ENCODE assay signal across 12 cellular contexts in genomic region chr5:172660974-172661373, GRCh38. TPM values are rescaled to one million over a fixed set of nuclear protein-coding genes. Genes with fewer than 3 reads are reported as not detected.
A peak's percentile ranks its signal among the peaks of the same experiment; 100 is the strongest.
DNase-seq lines count a peak whose midpoint lies in the region; ATAC-seq and TF ChIP-seq lines count a peak whose summit lies in the region.
"Had no signal": no experiment of that assay in that cellular context is flagged by ENCODE, and none has a peak within 500 bp of the region (broad histone marks: within the 10 kb centered on the region; RNA-seq: fewer than 3 reads in every experiment).

No MANE protein-coding gene starts in this region.

- no peak for TF ChIP-seq POLR2A in transverse colon (IDR thresholded peaks at IDR 0.05)

- peaks cover 4% of the 10 kb centered on the region for H3K79me2 ChIP-seq in fibroblast of lung (ENCODE audit: control insufficient read depth, insufficient read depth, low read length)
- H3K79me2 ChIP-seq in osteoblast (ENCODE audit: insufficient read depth, low read length): no peaks in the 10 kb centered on the region
- no peaks in the 10 kb centered on the region for H3K79me2 ChIP-seq in GM23338 (replicated peaks; ENCODE audit: insufficient read depth)

- H3K9me2 ChIP-seq in GM23338 (ENCODE audit: insufficient read depth): no peaks in the 10 kb centered on the region

- no peak for TF ChIP-seq CTCF in fibroblast of lung (conservative IDR thresholded peaks at IDR 0.05 in 1 of 2, IDR thresholded peaks at IDR 0.05 in 1 of 2; ENCODE audit: low read depth in 1 of 2, low read length in 2 of 2)
- TF ChIP-seq CTCF in osteoblast (IDR thresholded peaks at IDR 0.05; ENCODE audit: extremely low read depth, low read depth, low read length): no peak
- no peak for TF ChIP-seq CTCF in transverse colon (IDR thresholded peaks at IDR 0.05)
- no peak for TF ChIP-seq CTCF in GM23338 (conservative IDR thresholded peaks at IDR 0.05; ENCODE audit: low read depth in 2 of 2)

- H2AFZ ChIP-seq in fibroblast of lung (ENCODE audit: low read length) (no peak overlapping the region), osteoblast (ENCODE audit: low read length) (no peak overlapping the region), GM23338 (no peak overlapping the region)

- peaks cover 8% of the 10 kb centered on the region for H3K4me1 Mint-ChIP-seq in GM23338
- H3K4me1 Mint-ChIP-seq: stimulated activated effector memory CD8-positive, alpha-beta T cell treated with anti-CD3 and anti-CD28 coated beads, Interleukin-12 subunit alpha, Interleukin-12 subunit beta, amount 100 ng/mL, for 72 hours had no signal

- H3K9me3 ChIP-seq in fibroblast of lung (ENCODE audit: control insufficient read depth, insufficient read depth, low read depth, low read length) (no peaks in the 10 kb centered on the region), osteoblast (ENCODE audit: low read depth, low read length) (no peaks in the 10 kb centered on the region), transverse colon (no peaks in the 10 kb centered on the region)

- in situ Hi-C loops in transverse colon (cut with MboI; ENCODE audit: low pct_ligation_motif_present in 1 of 4, low pct_unique_long_range_greater_than_20kb in 1 of 4, low sequenced_read_pairs in 3 of 4): no loop called here

- H3K27ac ChIP-seq in angular gyrus (ENCODE audit: low read depth, low read length) (peak overlapping the region; percentile 70), fibroblast of lung (ENCODE audit: insufficient read depth, low read length) (peak overlapping the region; percentile 93), osteoblast (ENCODE audit: low read depth, low read length) (peak overlapping the region; percentile 76), transverse colon (peak overlapping the region; percentile 86 to 94 (median 90)), GM23338 (ENCODE audit: low read depth) (no peak overlapping the region)

- no peak for TF ChIP-seq EP300 in transverse colon (IDR thresholded peaks at IDR 0.05; ENCODE audit: low read depth)

- H4K20me1 ChIP-seq in fibroblast of lung (ENCODE audit: control insufficient read depth, extremely low read depth, insufficient read depth, low read length) (no peaks in the 10 kb centered on the region), osteoblast (ENCODE audit: insufficient read depth, low read length) (no peaks in the 10 kb centered on the region), GM23338 (replicated peaks; ENCODE audit: insufficient read depth) (no peaks in the 10 kb centered on the region; the same call in 1 of the 2 replicates)

- H3K4me3 ChIP-seq in fibroblast of lung (replicated peaks in 1 of 4; ENCODE audit: control extremely low read depth in 1 of 4, insufficient read depth in 1 of 4, low read depth in 3 of 4, low read length in 4 of 4): no peak overlapping the region
- H3K4me3 ChIP-seq in osteoblast (ENCODE audit: insufficient read depth, low read length): no peak overlapping the region
- H3K4me3 ChIP-seq in transverse colon: no peak overlapping the region
- H3K4me3 ChIP-seq in GM23338: no peak overlapping the region

- no peak overlapping the region for H3K4me3 Mint-ChIP-seq in GM23338
- H3K4me3 Mint-ChIP-seq: stimulated activated effector memory CD8-positive, alpha-beta T cell treated with anti-CD3 and anti-CD28 coated beads, Interleukin-12 subunit alpha, Interleukin-12 subunit beta, amount 100 ng/mL, for 72 hours had no signal

- 94% methylated on average over 3 of the region's 3 CpGs; no CpG with 5 or more reads in 1 of the 2 donors for WGBS in transverse colon (ENCODE audit: low coverage in 1 of 2), 2 donors

- peaks cover 11% of the 10 kb centered on the region for H3K9me3 Mint-ChIP-seq in GM23338

- H3K4me1 ChIP-seq in fibroblast of lung (ENCODE audit: control insufficient read depth, extremely low read depth, insufficient read depth, low read length) (peaks cover 20% of the 10 kb centered on the region), osteoblast (ENCODE audit: insufficient read depth, low read length) (peaks cover 13% of the 10 kb centered on the region), transverse colon (peaks cover 44 to 72% (median 54%) of the 10 kb centered on the region in 4 donors), GM23338 (ENCODE audit: insufficient read depth) (no peaks in the 10 kb centered on the region)

- no peak overlapping the region for H3K9ac ChIP-seq in fibroblast of lung (ENCODE audit: insufficient read depth, low read length)

- DNase-seq in fibroblast of lung (ENCODE audit: low read depth in 2 of 2): no peak
- no peak for DNase-seq in osteoblast (ENCODE audit: insufficient read length, low spot score, missing footprints)
- DNase-seq in transverse colon: no peak
- no peak for DNase-seq in GM23338 (ENCODE audit: low spot score)
- no peak for DNase-seq in RPMI8226
- DNase-seq: activated CD4-positive, alpha-beta T cell treated with anti-CD3 and anti-CD28 coated beads, Interleukin-2, amount 50 U/mL, for 4 hours; H7; Karpas-422; stimulated activated CD4-positive, alpha-beta T cell treated with anti-CD3 and anti-CD28 coated beads, Interleukin-4, amount 100 ng/mL, for 24 hours had no signal

- no peaks in the 10 kb centered on the region for H3F3A ChIP-seq in GM23338 (replicated peaks; ENCODE audit: low read depth)

- no peaks in the 10 kb centered on the region for H3K27me3 ChIP-seq in fibroblast of lung (ENCODE audit: control insufficient read depth, insufficient read depth, low read length)
- no peaks in the 10 kb centered on the region for H3K27me3 ChIP-seq in osteoblast (ENCODE audit: insufficient read depth, low read length)
- no peaks in the 10 kb centered on the region for H3K27me3 ChIP-seq in transverse colon
- no peaks in the 10 kb centered on the region for H3K27me3 ChIP-seq in GM23338 (ENCODE audit: insufficient read depth)

- peaks cover 10% of the 10 kb centered on the region for H3K36me3 Mint-ChIP-seq in GM23338 (ENCODE audit: low read depth)

- no peak overlapping the region for H3K27ac Mint-ChIP-seq in GM23338
- H3K27ac Mint-ChIP-seq: stimulated activated effector memory CD8-positive, alpha-beta T cell treated with anti-CD3 and anti-CD28 coated beads, Interleukin-12 subunit alpha, Interleukin-12 subunit beta, amount 100 ng/mL, for 72 hours had no signal

- H3K4me2 ChIP-seq in fibroblast of lung (ENCODE audit: extremely low read depth, insufficient read depth, low read length) (no peak overlapping the region), osteoblast (ENCODE audit: insufficient read depth, low read length) (no peak overlapping the region), GM23338 (no peak overlapping the region)

- intact Hi-C loops in transverse colon (cut with DNase I; ENCODE audit: low total_unique reads): no loop called here

- H3K36me3 ChIP-seq in fibroblast of lung (ENCODE audit: control insufficient read depth, insufficient read depth, low read length) (no peaks in the 10 kb centered on the region), osteoblast (ENCODE audit: insufficient read depth, low read length) (no peaks in the 10 kb centered on the region), transverse colon (no peaks in the 10 kb centered on the region), GM23338 (ENCODE audit: insufficient read depth) (no peaks in the 10 kb centered on the region)

- H3K27me3 Mint-ChIP-seq in GM23338 (ENCODE audit: insufficient read depth, low read depth, poor library complexity): peaks cover 5% of the 10 kb centered on the region

- no peak for ATAC-seq in GM23338
- ATAC-seq in HG02571 (IDR thresholded peaks at IDR 0.05; ENCODE audit: unreplicated experiment): no peak
- ATAC-seq: stimulated activated effector memory CD8-positive, alpha-beta T cell treated with anti-CD3 and anti-CD28 coated beads, Interleukin-12 subunit alpha, Interleukin-12 subunit beta, amount 100 ng/mL, for 72 hours had no signal

TF ChIP-seq in GM23338, 12 proteins besides CTCF, POLR2A, EP300 and RAD21 (continues in another document):
- TF ChIP-seq CREB1 (CRISPR knock-in tag; IDR thresholded peaks at IDR 0.05; ENCODE audit: low read depth): no peak
- no peak for TF ChIP-seq ZNF114 (CRISPR knock-in tag; IDR thresholded peaks at IDR 0.05)
- TF ChIP-seq REST (IDR thresholded peaks at IDR 0.05; ENCODE audit: unreplicated experiment): no peak
- TF ChIP-seq ZNF331 (CRISPR knock-in tag; IDR thresholded peaks at IDR 0.05; ENCODE audit: low read depth): no peak
- no peak for TF ChIP-seq EZH2phosphoT487 (IDR thresholded peaks at IDR 0.05; ENCODE audit: unreplicated experiment)

RNA-seq across cellular contexts. Expression of gene NEURL1B, which starts 19.9 kb away (rescaled TPM):
- total RNA-seq in fibroblast of lung (2.6 and 6.1 TPM in 2 replicates), osteoblast (0.29 and 0.36 TPM in 2 replicates), transverse colon (100 to 1,000 TPM in 2 of 4 donors, 10 to 100 TPM in 2; 74.6 to 168 (median 94.5) TPM)
- polyA plus RNA-seq in fibroblast of lung (5.0 and 5.5 TPM in 2 replicates), GM23338 (2016; fragmentation: Nextera tagmentation; extraction: Ambion mirVana) (1.9 and 2.1 TPM in 2 replicates)
- polyA plus RNA-seq in fibroblast of lung (2012): 6.6 and 6.8 TPM in 2 replicates
- polyA minus RNA-seq in fibroblast of lung (ENCODE audit: low replicate concordance): 8.7 and 9.3 TPM in 2 replicates
- 11.4 and 13.3 TPM in 2 replicates for total RNA-seq in GM23338 (2014; rRNA removed; shearing (Covaris generic))
